In genomic region chr4:143353797-143354196, GRCh38 we compare ENCODE assay signal across 23 cellular contexts. TPM values are rescaled to one million over a fixed set of nuclear protein-coding genes. Genes with fewer than 3 reads are reported as not detected.
DNase-seq lines count a peak whose midpoint lies in the region; ATAC-seq and TF ChIP-seq lines count a peak whose summit lies in the region.
"Had no signal": no experiment of that assay in that cellular context is flagged by ENCODE, and none has a peak within 500 bp of the region (broad histone marks: within the 10 kb centered on the region; RNA-seq: fewer than 3 reads in every experiment).

No MANE protein-coding gene starts in this region.

- H3K79me2 ChIP-seq in OCI-LY3 (ENCODE audit: low read length) (peaks cover 87% of the 10 kb centered on the region), hepatocyte (no peaks in the 10 kb centered on the region), GM23248 (ENCODE audit: insufficient read depth) (peaks cover 32% of the 10 kb centered on the region)

- H3K4me1 ChIP-seq in IMR-90 (ENCODE audit: control insufficient read depth, insufficient read depth, low read length) (peaks cover 22% of the 10 kb centered on the region), OCI-LY3 (ENCODE audit: low read length) (peaks cover 74% of the 10 kb centered on the region), hepatocyte (ENCODE audit: insufficient read depth) (peaks cover 66% of the 10 kb centered on the region), stomach (peaks cover 55 to 81% (median 69%) of the 10 kb centered on the region in 4 donors), GM23248 (ENCODE audit: insufficient read depth) (peaks cover 22% of the 10 kb centered on the region)

- H4K20me1 ChIP-seq in IMR-90 (ENCODE audit: insufficient read depth, low read length) (no peaks in the 10 kb centered on the region; the same call in 1 of the 2 replicates), OCI-LY3 (ENCODE audit: insufficient read depth, low read length) (peaks cover 33% of the 10 kb centered on the region), hepatocyte (ENCODE audit: insufficient read depth, poor library complexity, severe bottlenecking) (no peaks in the 10 kb centered on the region), GM23248 (ENCODE audit: insufficient read depth) (no peaks in the 10 kb centered on the region)

- H3K4me2 ChIP-seq in IMR-90 (ENCODE audit: low read depth, low read length) = peak overlapping the region; percentile 29
- peak overlapping the region; percentile 65 for H3K4me2 ChIP-seq in OCI-LY3 (ENCODE audit: low read length)
- peak overlapping the region; percentile 61 for H3K4me2 ChIP-seq in hepatocyte
- H3K4me2 ChIP-seq in GM23248 (ENCODE audit: unreplicated experiment) = no peak overlapping the region

- H3K14ac ChIP-seq in IMR-90 (replicated peaks; ENCODE audit: low read depth, low read length) = peak overlapping the region; percentile 45; the same call in 1 of the 2 replicates

- no peak for TF ChIP-seq EP300 in stomach (IDR thresholded peaks at IDR 0.05)

- no peak for TF ChIP-seq CTCF in IMR-90 (conservative IDR thresholded peaks at IDR 0.05; ENCODE audit: low read depth, low read length)
- no peak for TF ChIP-seq CTCF in OCI-LY3 (IDR thresholded peaks at IDR 0.05; ENCODE audit: low read depth, low read length)
- no peak for TF ChIP-seq CTCF in hepatocyte (IDR thresholded peaks at IDR 0.05; ENCODE audit: poor library complexity)
- TF ChIP-seq CTCF in stomach (IDR thresholded peaks at IDR 0.05) = no peak

- H3K79me1 ChIP-seq in IMR-90 (ENCODE audit: low read depth in 1 of 2, low read length in 2 of 2) = peaks cover 14 to 46% of the 10 kb centered on the region in 2 experiments

- H3K27me3 ChIP-seq in IMR-90 (ENCODE audit: control insufficient read depth, insufficient read depth, low read length) (no peaks in the 10 kb centered on the region), OCI-LY3 (ENCODE audit: low read depth, low read length) (no peaks in the 10 kb centered on the region), hepatocyte (no peaks in the 10 kb centered on the region), stomach (no peaks in the 10 kb centered on the region), GM23248 (replicated peaks; ENCODE audit: insufficient read depth) (no peaks in the 10 kb centered on the region)

- peak overlapping the region; percentile 40 for H4K91ac ChIP-seq in IMR-90 (ENCODE audit: insufficient read depth, low read depth, low read length)

- H2BK20ac ChIP-seq in IMR-90 (ENCODE audit: low read depth, low read length) = no peak overlapping the region; the same call in 1 of the 2 replicates

- peak overlapping the region; percentile 73 for H2BK120ac ChIP-seq in IMR-90 (ENCODE audit: low read depth, low read length)

- H3K4me3 ChIP-seq in IMR-90 (ENCODE audit: insufficient read depth, low read depth, low read length) (no peak overlapping the region), OCI-LY3 (ENCODE audit: low read length) (no peak overlapping the region), hepatocyte (no peak overlapping the region), stomach (no peak overlapping the region), GM23248 (no peak overlapping the region)
- H3K4me3 ChIP-seq: skin epidermis had no signal

- no peak for TF ChIP-seq POLR2A in IMR-90 (IDR thresholded peaks at IDR 0.05; ENCODE audit: low read depth, low read length)
- no peak for TF ChIP-seq POLR2A in stomach (IDR thresholded peaks at IDR 0.05)

- ATAC-seq in IMR-90 (ENCODE audit: low read depth) = no peak
- ATAC-seq in HG02571 (IDR thresholded peaks at IDR 0.05; ENCODE audit: unreplicated experiment) = no peak
- ATAC-seq: CD8-positive, alpha-beta T cell; natural killer cell; T-cell had no signal

- dilution Hi-C loops in IMR-90 (cut with HindIII; ENCODE audit: low sequenced_read_pairs, unreplicated experiment) = no loop called here

- peak overlapping the region; percentile 66 for H3K23ac ChIP-seq in IMR-90 (ENCODE audit: low read depth, low read length)

- H2BK15ac ChIP-seq in IMR-90 (ENCODE audit: low read depth, low read length) = no peak overlapping the region; the same call in 2 of the 3 replicates

- in situ Hi-C loops in IMR-90 (cut with MboI; ENCODE audit: low sequenced_read_pairs) = no loop called here
- in situ Hi-C loops in GM23248 (cut with MboI) = no loop called here

- H3K27ac ChIP-seq in IMR-90 (ENCODE audit: insufficient read depth, low read length) (peak overlapping the region; percentile 38; the same call in 1 of the 2 replicates), OCI-LY3 (ENCODE audit: low read length) (no peak overlapping the region), hepatocyte (peak overlapping the region; percentile 74), stomach (peak overlapping the region in 2 of 5 donors; percentile 53 to 85), GM23248 (no peak overlapping the region)

- TF ChIP-seq RAD21 in IMR-90 (IDR thresholded peaks at IDR 0.05; ENCODE audit: low read length) = no peak

- BruUV-seq in IMR-90 (replicated peaks; lab: Mats Ljungman, UMichigan) = no TSS peak

- intact Hi-C loops in IMR-90 (cut with micrococcal nuclease) = no loop called here
- intact Hi-C loops in stomach (cut with DNase I; ENCODE audit: low total_unique reads) = no loop called here

- no peaks in the 10 kb centered on the region for H3K36me3 ChIP-seq in IMR-90 (ENCODE audit: control insufficient read depth, insufficient read depth, low read length)
- peaks cover 5% of the 10 kb centered on the region for H3K36me3 ChIP-seq in OCI-LY3 (replicated peaks; ENCODE audit: low read depth, low read length)
- H3K36me3 ChIP-seq in hepatocyte (replicated peaks; ENCODE audit: insufficient read depth, low read depth) = no peaks in the 10 kb centered on the region
- H3K36me3 ChIP-seq in stomach = no peaks in the 10 kb centered on the region
- H3K36me3 ChIP-seq in GM23248 (ENCODE audit: low read depth) = no peaks in the 10 kb centered on the region

- H3K56ac ChIP-seq in IMR-90 (ENCODE audit: extremely low read depth, insufficient read depth, low read length) = no peak overlapping the region

- peak overlapping the region; percentile 27; the same call in 1 of the 2 replicates for H3K4ac ChIP-seq in IMR-90 (ENCODE audit: low read depth, low read length)

- H3K9ac ChIP-seq in IMR-90 (ENCODE audit: low read depth, low read length) (no peak overlapping the region), OCI-LY3 (ENCODE audit: low read length) (no peak overlapping the region), GM23248 (no peak overlapping the region)

- CTCF ChIA-PET in IMR-90 (lab: Yijun Ruan, JAX) = no interaction called here

- H3F3A ChIP-seq in GM23248 (ENCODE audit: insufficient read depth) = peaks cover 10% of the 10 kb centered on the region; the same call in 1 of the 2 replicates

- peak overlapping the region; percentile 35; the same call in 1 of the 2 replicates for H2AK5ac ChIP-seq in IMR-90 (ENCODE audit: low read depth, low read length)

- H4K5ac ChIP-seq in IMR-90 (ENCODE audit: low read depth, low read length) = no peak overlapping the region

- H3K9me3 ChIP-seq in IMR-90 (ENCODE audit: control insufficient read depth, insufficient read depth, low read length) (no peaks in the 10 kb centered on the region), OCI-LY3 (ENCODE audit: insufficient read depth, low read length) (no peaks in the 10 kb centered on the region), hepatocyte (ENCODE audit: low read depth) (no peaks in the 10 kb centered on the region), stomach (no peaks in the 10 kb centered on the region), GM23248 (ENCODE audit: low read depth) (no peaks in the 10 kb centered on the region)

- peaks cover 5% of the 10 kb centered on the region; the same call in 1 of the 2 replicates for H3K9me1 ChIP-seq in IMR-90 (ENCODE audit: insufficient read depth, low read length)

- H2AK9ac ChIP-seq in IMR-90 (replicated peaks; ENCODE audit: low read depth, low read length, poor library complexity) = no peak overlapping the region

- DNase-seq in IMR-90 (no peak), hepatocyte (ENCODE audit: low spot score) (no peak), superior temporal gyrus (ENCODE audit: extremely low spot score) (peak; percentile 34), stomach (no peak), GM23248 (no peak)
- no peak for DNase-seq in effector CD4-positive, alpha-beta T cell
- DNase-seq: activated gamma-delta T cell treated with Interleukin-2 at 50 U/mL for 16 hours; amniotic stem cell; CD8-positive, alpha-beta T cell; central memory CD4-positive, alpha-beta T cell; DMS79 treated with DMSO at 0.1 percent for 48 hours; effector memory CD4-positive, alpha-beta T cell; head of caudate nucleus; MV-4-11; natural killer cell; NCI-H2029 treated with DMSO at 0.1 percent for 48 hours; posterior cingulate gyrus; SHP77 treated with DMSO at 0.1 percent for 48 hours; stimulated activated CD4-positive, alpha-beta T cell treated with anti-CD3 and anti-CD28 coated beads, Interleukin-4, amount 100 ng/mL, for 1 hour; T-cell had no signal

- no peak overlapping the region for H4K8ac ChIP-seq in IMR-90 (ENCODE audit: low read depth in 2 of 2, low read length in 2 of 2)

- H2AFZ ChIP-seq in IMR-90 (replicated peaks; ENCODE audit: low read length, poor library complexity) (no peak overlapping the region), OCI-LY3 (ENCODE audit: low read depth, low read length) (no peak overlapping the region), hepatocyte (no peak overlapping the region), GM23248 (no peak overlapping the region)

- no CpG with 5 or more reads among the region's 2 CpGs for WGBS in IMR-90 (ENCODE audit: extremely low coverage in 2 of 2, insufficient read length in 1 of 2), 2 experiments
- 80% methylated on average over 2 of the region's 2 CpGs for WGBS in hepatocyte (ENCODE audit: low lambda C conversion rate, missing lambda C conversion rate)
- WGBS in stomach, 5 donors = 52 to 70% (median 65%) methylated on average over 2 of the region's 2 CpGs
- 96 to 97% methylated on average over 2 of the region's 2 CpGs for WGBS in GM23248 (ENCODE audit: low coverage in 1 of 2, low lambda C conversion rate in 2 of 2, missing lambda C conversion rate in 2 of 2), 2 experiments

- H3K18ac ChIP-seq in IMR-90 (ENCODE audit: low read depth, low read length) = peak overlapping the region; percentile 72; the same call in 1 of the 2 replicates

- POLR2A ChIA-PET in IMR-90 (lab: Charles Lee; ENCODE audit: unreplicated experiment) = no interaction called here

- no peak overlapping the region for H2BK5ac ChIP-seq in IMR-90 (ENCODE audit: low read depth, low read length, poor library complexity, severe bottlenecking)

- H3K9me2 ChIP-seq in hepatocyte (replicated peaks; ENCODE audit: insufficient read depth) = no peaks in the 10 kb centered on the region
- H3K9me2 ChIP-seq in GM23248 (ENCODE audit: insufficient read depth) = no peaks in the 10 kb centered on the region

RNA-seq across cellular contexts. Expression of gene GAB1, which starts 17.1 kb away (rescaled TPM):
- total RNA-seq in IMR-90 (2012; rRNA removed) (8.9 and 12.0 TPM in 2 replicates), hepatocyte (30.7 and 37.5 TPM in 2 replicates), stomach (100 to 1,000 TPM in 1 of 5 donors, 10 to 100 TPM in 4; 25.1 to 101 (median 60.8) TPM)
- polyA plus RNA-seq in IMR-90 (2012; rRNA removed) (2.8 and 3.4 TPM in 2 replicates), hepatocyte (6.0 and 10.9 TPM in 2 replicates), stomach (1 to 10 TPM; 3.2 to 4.8 (median 4.3) TPM), GM23248 (2016; fragmentation: Nextera tagmentation; extraction: Ambion mirVana) (1.8 and 2.0 TPM in 2 replicates)
- 1.5 and 1.9 TPM in 2 replicates for polyA plus RNA-seq in IMR-90 (2012; cell fraction: cytosol; rRNA removed)
- polyA plus RNA-seq in IMR-90 (2012; cell fraction: nucleus; rRNA removed; ENCODE audit: low replicate concordance) = 1.5 and 12.0 TPM in 2 replicates
- total RNA-seq in GM23248 (2014; rRNA removed; shearing (Covaris generic)) = 6.3 and 7.1 TPM in 2 replicates

Comparison
In these comparisons a context has a peak if more than half of its experiments do, and no peak if none do; other contexts are left out.
1. H3K27ac ChIP-seq: peak in IMR-90 (single experiment) and hepatocyte (single experiment); none in OCI-LY3 (single experiment) and GM23248 (single experiment).